Comparison of ENCODE assay signal across 14 cellular contexts in the genomic region with DNA sequence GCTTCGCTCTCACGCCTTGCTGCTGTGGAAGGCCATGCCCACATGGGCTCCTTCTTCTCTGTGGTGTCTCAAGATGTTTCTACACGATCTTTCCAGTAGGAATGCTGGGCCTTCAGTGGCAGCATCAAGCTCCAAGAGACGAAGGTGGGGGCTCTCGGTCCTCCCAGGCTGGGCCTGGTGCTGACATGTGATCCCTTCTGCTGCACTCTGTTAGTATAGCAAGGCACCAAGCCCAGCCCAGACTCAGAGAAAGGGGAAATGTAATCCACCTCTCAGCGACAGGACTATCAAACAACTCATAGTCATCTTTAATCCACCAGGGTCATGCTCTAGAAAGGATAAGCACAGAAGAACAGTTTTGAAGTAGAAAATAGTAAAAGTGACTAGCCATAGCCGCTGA.
DNase-seq lines count a peak whose midpoint lies in the region; TF ChIP-seq lines count a peak whose summit lies in the region.
"Had no signal": no experiment of that assay in that cellular context is flagged by ENCODE, and none has a peak within 500 bp of the region (broad histone marks: within the 10 kb centered on the region; RNA-seq: fewer than 3 reads in every experiment).

No MANE protein-coding gene starts in this region.

- no peak overlapping the region for H3K9ac ChIP-seq in neuronal stem cell (ENCODE audit: low read depth, low read length, poor library complexity)
- H3K9ac ChIP-seq: GM23248 had no signal

- H3K27ac ChIP-seq in WERI-Rb-1 (no peak overlapping the region), neuronal stem cell (replicated peaks; ENCODE audit: low read length) (no peak overlapping the region), uterus (no peak overlapping the region)
- H3K27ac ChIP-seq: GM23248 had no signal

- H3K9me3 ChIP-seq in WERI-Rb-1 (ENCODE audit: severe bottlenecking) (no peaks in the 10 kb centered on the region), neuronal stem cell (replicated peaks in 1 of 2; ENCODE audit: control insufficient read depth in 2 of 2, insufficient read depth in 1 of 2, low read depth in 1 of 2, low read length in 2 of 2) (no peaks in the 10 kb centered on the region), uterus (no peaks in the 10 kb centered on the region), HAP-1 (no peaks in the 10 kb centered on the region)

- no peak overlapping the region for H2BK12ac ChIP-seq in neuronal stem cell (ENCODE audit: low read length)

- no peak overlapping the region for H2AFZ ChIP-seq in neuronal stem cell (ENCODE audit: low read length)
- H2AFZ ChIP-seq: GM23248 had no signal

- no peak overlapping the region for H3K23ac ChIP-seq in neuronal stem cell (ENCODE audit: low read depth, low read length, poor library complexity)

- intact Hi-C loops in uterus (cut with DNase I; ENCODE audit: low total_unique reads): no loop called here

- H3K79me1 ChIP-seq in neuronal stem cell (ENCODE audit: low read depth, low read length): no peaks in the 10 kb centered on the region

- in situ Hi-C loops in HAP-1 (cut with MboI; ENCODE audit: low sequenced_read_pairs): no loop called here

- H2BK120ac ChIP-seq in neuronal stem cell (ENCODE audit: low read depth, low read length): no peak overlapping the region

- no CpG with 5 or more reads among the region's 7 CpGs for WGBS in neuronal stem cell (ENCODE audit: extremely low coverage in 2 of 2, insufficient read length in 2 of 2, insufficient replicate concordance in 1 of 2), 2 donors

- H3K18ac ChIP-seq in neuronal stem cell (ENCODE audit: low read length): peak overlapping the region; percentile 53

- H2BK5ac ChIP-seq in neuronal stem cell (ENCODE audit: low read length): no peak overlapping the region

- H3K27me3 ChIP-seq in WERI-Rb-1 (ENCODE audit: insufficient read depth, low read depth, severe bottlenecking) (no peaks in the 10 kb centered on the region), neuronal stem cell (ENCODE audit: control insufficient read depth in 3 of 3, insufficient read depth in 3 of 3, low read depth in 1 of 3, low read length in 3 of 3) (no peaks in the 10 kb centered on the region), uterus (no peaks in the 10 kb centered on the region), HAP-1 (ENCODE audit: low read depth) (no peaks in the 10 kb centered on the region)

- TF ChIP-seq CTCF in WERI-Rb-1 (IDR thresholded peaks at IDR 0.05; ENCODE audit: low read depth, low read length): no peak
- no peak for TF ChIP-seq CTCF in uterus (IDR thresholded peaks at IDR 0.05)

- H3K4me2 ChIP-seq in neuronal stem cell (ENCODE audit: insufficient read depth, low read length, poor library complexity, severe bottlenecking): no peak overlapping the region

- H4K91ac ChIP-seq in neuronal stem cell (ENCODE audit: low read depth, low read length, poor library complexity): no peak overlapping the region

- no peak overlapping the region for H4K8ac ChIP-seq in neuronal stem cell (ENCODE audit: low read depth, low read length)

- H3K36me3 ChIP-seq in WERI-Rb-1 (no peaks in the 10 kb centered on the region), neuronal stem cell (replicated peaks in 1 of 2; ENCODE audit: control insufficient read depth in 2 of 2, insufficient read depth in 2 of 2, low read length in 2 of 2) (no peaks in the 10 kb centered on the region), uterus (no peaks in the 10 kb centered on the region), HAP-1 (replicated peaks) (no peaks in the 10 kb centered on the region)

- H2AK5ac ChIP-seq in neuronal stem cell (ENCODE audit: low read depth, low read length): no peak overlapping the region

- DNase-seq in NCI-H82 (lab: John Stamatoyannopoulos, UW) (peak; percentile 32), WERI-Rb-1 (peak; percentile 54), neuronal stem cell (ENCODE audit: low spot score) (no peak), DMS153 (lab: John Stamatoyannopoulos, UW) (no peak), uterus (no peak), HAP-1 (ENCODE audit: low spot score in 2 of 2) (no peak)
- DNase-seq: C1 segment of cervical spinal cord; Calu3; CD4-positive, alpha-beta memory T cell; COR-L47; DND-41; GM23248; H9; HFFc6 had no signal

- TF ChIP-seq POLR2A in uterus (IDR thresholded peaks at IDR 0.05): no peak

- no peak overlapping the region for H3K4me3 ChIP-seq in WERI-Rb-1 (ENCODE audit: low read depth, low read length)
- no peak overlapping the region for H3K4me3 ChIP-seq in neuronal stem cell (ENCODE audit: low read length in 2 of 2)
- H3K4me3 ChIP-seq in uterus: no peak overlapping the region
- no peak overlapping the region for H3K4me3 ChIP-seq in HAP-1
- H3K4me3 ChIP-seq: GM23248 had no signal

- H3K4ac ChIP-seq in neuronal stem cell (ENCODE audit: low read length): no peak overlapping the region

- no peak overlapping the region for H3K14ac ChIP-seq in neuronal stem cell (ENCODE audit: low read length)

- H2BK15ac ChIP-seq in neuronal stem cell (ENCODE audit: low read length): no peak overlapping the region

- H3K4me1 ChIP-seq in neuronal stem cell (ENCODE audit: control insufficient read depth in 2 of 2, insufficient read depth in 1 of 2, low read depth in 1 of 2, low read length in 2 of 2) (peaks cover 0 to 9% of the 10 kb centered on the region in 2 donors), uterus (no peaks in the 10 kb centered on the region), HAP-1 (no peaks in the 10 kb centered on the region)

Comparison
In these comparisons a context has a peak if more than half of its experiments do, and no peak if none do; other contexts are left out.
1. DNase-seq: peak in NCI-H82 (single experiment) and WERI-Rb-1 (single experiment); none in neuronal stem cell (single experiment), DMS153 (single experiment), uterus (0 of 2) and HAP-1 (0 of 2).